In genomic region chr16:2468142-2468724, GRCh38 we compare ENCODE assay signal across 1 cellular context.
TF ChIP-seq lines count a peak whose summit lies in the region.

No MANE protein-coding gene starts in this region.

TF ChIP-seq in H1, 55 proteins besides CTCF, POLR2A, EP300 and RAD21:
- TF ChIP-seq BCL11A (IDR thresholded peaks at IDR 0.05; ENCODE audit: low read depth in 2 of 2, low read length in 2 of 2) (no peak), RXRA (IDR thresholded peaks at IDR 0.05; ENCODE audit: insufficient read depth, low read depth, low read length) (no peak), HDAC2 (IDR thresholded peaks at IDR 0.05; ENCODE audit: borderline replicate concordance in 1 of 2, low read depth in 2 of 2, low read length in 2 of 2) (no peak), CHD1 (IDR thresholded peaks at IDR 0.05; ENCODE audit: low read depth, low read length) (no peak), CEBPB (IDR thresholded peaks at IDR 0.05; ENCODE audit: low read depth, low read length) (no peak), TAF1 (IDR thresholded peaks at IDR 0.05; ENCODE audit: low read depth, low read length) (0 out of 2 replicates have a peak, but pooled peaks have one; percentile 5), CHD7 (IDR thresholded peaks at IDR 0.05; ENCODE audit: insufficient replicate concordance, low read length) (no peak), SUZ12 (IDR thresholded peaks at IDR 0.05; ENCODE audit: low read length) (0 out of 2 replicates have a peak, but pooled peaks have one; percentile 28), KDM4A (IDR thresholded peaks at IDR 0.05; ENCODE audit: low read depth, low read length, severe bottlenecking) (no peak), KDM5A (IDR thresholded peaks at IDR 0.05; ENCODE audit: low read length) (no peak), RNF2 (IDR thresholded peaks at IDR 0.05; ENCODE audit: borderline replicate concordance, low read depth, low read length, missing control alignments, poor library complexity, severe bottlenecking) (no peak), POU5F1 (IDR thresholded peaks at IDR 0.05; ENCODE audit: low read depth, low read length) (no peak), FOSL1 (IDR thresholded peaks at IDR 0.05; ENCODE audit: insufficient read depth, low read depth, low read length) (no peak), RFX5 (IDR thresholded peaks at IDR 0.05; ENCODE audit: borderline replicate concordance, low read depth, low read length) (no peak), SP2 (IDR thresholded peaks at IDR 0.05; ENCODE audit: low read length) (no peak), BACH1 (IDR thresholded peaks at IDR 0.05; ENCODE audit: low read length) (no peak), ATF3 (IDR thresholded peaks at IDR 0.05; ENCODE audit: insufficient read depth, low read depth, low read length) (no peak), RBBP5 (IDR thresholded peaks at IDR 0.05; ENCODE audit: borderline replicate concordance, low read depth, low read length) (no peak; the same call in 1 of the 2 replicates), TAF7 (optimal IDR thresholded peaks at IDR 0.05; ENCODE audit: borderline replicate concordance, low read depth, low read length) (no peak), NANOG (IDR thresholded peaks at IDR 0.05; ENCODE audit: insufficient read depth, low read depth, low read length, poor library complexity, severe bottlenecking) (no peak), CBX8 (IDR thresholded peaks at IDR 0.05; ENCODE audit: borderline replicate concordance, low read depth, low read length) (no peak), SIN3A (conservative IDR thresholded peaks at IDR 0.05 in 1 of 2, IDR thresholded peaks at IDR 0.05 in 1 of 2; ENCODE audit: low read depth in 1 of 2, low read length in 2 of 2) (peak in 1 of 2 experiments; percentile 46; a peak in 1 of 4 replicates), SIRT6 (IDR thresholded peaks at IDR 0.05; ENCODE audit: low read length) (no peak), CHD2 (IDR thresholded peaks at IDR 0.05; ENCODE audit: low read length) (no peak), POLR2AphosphoS5 (IDR thresholded peaks at IDR 0.05; ENCODE audit: low read depth, low read length) (no peak), YY1 (IDR thresholded peaks at IDR 0.05; ENCODE audit: low read depth, low read length) (no peak), CBX5 (IDR thresholded peaks at IDR 0.05; ENCODE audit: low read depth, low read length) (no peak), GTF2F1 (IDR thresholded peaks at IDR 0.05; ENCODE audit: borderline replicate concordance, low read depth, low read length) (no peak), TBP (IDR thresholded peaks at IDR 0.05; ENCODE audit: low read depth, low read length) (no peak), EZH2 (IDR thresholded peaks at IDR 0.05; ENCODE audit: low read depth, low read length, severe bottlenecking) (no peak), SIX5 (IDR thresholded peaks at IDR 0.05; ENCODE audit: low read depth, low read length) (no peak), JUND (IDR thresholded peaks at IDR 0.05; ENCODE audit: low read length) (no peak), PHF8 (conservative IDR thresholded peaks at IDR 0.05; ENCODE audit: low read depth, low read length) (0 out of 2 replicates have a peak, but pooled peaks have one; percentile 49), TEAD4 (IDR thresholded peaks at IDR 0.05; ENCODE audit: low read depth, low read length) (no peak), KDM1A (IDR thresholded peaks at IDR 0.05; ENCODE audit: borderline replicate concordance, low read length) (no peak), ATF2 (IDR thresholded peaks at IDR 0.05; ENCODE audit: low read length) (no peak), EGR1 (IDR thresholded peaks at IDR 0.05; ENCODE audit: borderline replicate concordance, low read depth, low read length) (no peak), CREB1 (IDR thresholded peaks at IDR 0.05) (no peak), NRF1 (IDR thresholded peaks at IDR 0.05; ENCODE audit: low read depth, low read length) (no peak), SP1 (IDR thresholded peaks at IDR 0.05; ENCODE audit: low read depth, low read length) (no peak), SP4 (IDR thresholded peaks at IDR 0.05; ENCODE audit: low read length) (no peak), TCF12 (IDR thresholded peaks at IDR 0.05; ENCODE audit: low read depth, low read length) (no peak), MAX (IDR thresholded peaks at IDR 0.05) (no peak), JUN (IDR thresholded peaks at IDR 0.05; ENCODE audit: low read depth, low read length) (no peak), SRF (IDR thresholded peaks at IDR 0.05; ENCODE audit: low read depth, low read length) (no peak), HDAC6 (IDR thresholded peaks at IDR 0.05; ENCODE audit: low read depth, low read length) (no peak), CTBP2 (IDR thresholded peaks at IDR 0.05; ENCODE audit: borderline replicate concordance, insufficient read depth, insufficient read length, low read length) (no peak), GABPA (IDR thresholded peaks at IDR 0.05; ENCODE audit: borderline replicate concordance, insufficient read depth, low read length) (no peak), BRCA1 (IDR thresholded peaks at IDR 0.05; ENCODE audit: low read depth, low read length) (no peak), MAFK (IDR thresholded peaks at IDR 0.05; ENCODE audit: low read depth, low read length) (no peak), ASH2L (IDR thresholded peaks at IDR 0.05; ENCODE audit: low read length) (peak; percentile 31)
- TF ChIP-seq, protein P1, sequence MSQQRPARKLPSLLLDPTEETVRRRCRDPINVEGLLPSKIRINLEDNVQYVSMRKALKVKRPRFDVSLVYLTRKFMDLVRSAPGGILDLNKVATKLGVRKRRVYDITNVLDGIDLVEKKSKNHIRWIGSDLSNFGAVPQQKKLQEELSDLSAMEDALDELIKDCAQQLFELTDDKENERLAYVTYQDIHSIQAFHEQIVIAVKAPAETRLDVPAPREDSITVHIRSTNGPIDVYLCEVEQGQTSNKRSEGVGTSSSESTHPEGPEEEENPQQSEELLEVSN (IDR thresholded peaks at IDR 0.05) = peak; percentile 70; the same call in 1 of the 2 replicates
- TF ChIP-seq, protein P2, sequence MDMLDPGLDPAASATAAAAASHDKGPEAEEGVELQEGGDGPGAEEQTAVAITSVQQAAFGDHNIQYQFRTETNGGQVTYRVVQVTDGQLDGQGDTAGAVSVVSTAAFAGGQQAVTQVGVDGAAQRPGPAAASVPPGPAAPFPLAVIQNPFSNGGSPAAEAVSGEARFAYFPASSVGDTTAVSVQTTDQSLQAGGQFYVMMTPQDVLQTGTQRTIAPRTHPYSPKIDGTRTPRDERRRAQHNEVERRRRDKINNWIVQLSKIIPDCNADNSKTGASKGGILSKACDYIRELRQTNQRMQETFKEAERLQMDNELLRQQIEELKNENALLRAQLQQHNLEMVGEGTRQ (IDR thresholded peaks at IDR 0.05; ENCODE audit: low read length) = no peak
